Comparison of ENCODE assay signal across 9 cellular contexts in the genomic region with DNA sequence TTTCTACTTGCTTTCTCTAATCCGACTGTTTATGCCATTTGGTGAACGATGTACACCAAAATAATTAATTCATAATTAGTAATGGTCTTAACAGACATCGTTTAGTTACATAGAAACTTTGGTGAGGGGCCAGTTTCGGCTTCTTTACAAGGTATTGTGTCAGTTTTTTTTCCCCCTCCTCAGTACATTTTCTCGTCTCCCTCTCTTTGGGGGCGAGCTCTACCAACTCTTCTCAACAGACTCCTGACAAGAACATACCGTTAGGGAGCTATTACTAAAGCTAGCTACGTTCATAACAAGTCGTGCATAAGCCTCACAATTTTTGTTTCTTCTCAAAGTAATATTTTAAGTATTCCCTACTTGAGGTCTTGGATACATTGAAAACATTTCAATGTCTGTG. TPM values are rescaled to one million over a fixed set of nuclear protein-coding genes. Genes with fewer than 3 reads are reported as not detected.
DNase-seq lines count a peak whose midpoint lies in the region; ATAC-seq, FAIRE-seq and TF ChIP-seq lines count a peak whose summit lies in the region.
"Had no signal": no experiment of that assay in that cellular context is flagged by ENCODE, and none has a peak within 500 bp of the region (broad histone marks: within the 10 kb centered on the region; RNA-seq: fewer than 3 reads in every experiment).

No MANE protein-coding gene starts in this region.

- H3K79me2 ChIP-seq in mammary epithelial cell (ENCODE audit: insufficient read depth, low read length): peaks cover 73% of the 10 kb centered on the region

- DNase-seq in AG04450 (ENCODE audit: low read depth, low spot score) (no peak), mammary epithelial cell (no peak), NOMO-1 treated with DMSO at 0.1 percent for 48 hours (lab: John Stamatoyannopoulos, UW; ENCODE audit: unreplicated experiment) (no peak), GM19239 (ENCODE audit: insufficient read length, low spot score) (no peak), NCI-H1694 (lab: John Stamatoyannopoulos, UW) (no peak)

- POLR2A ChIA-PET in AG04450 (lab: Yijun Ruan, JAX): interaction anchor here (0.6 to 2.6 kb wide), 3 partner anchors 175 to 969 kb away, joined by 3 to 7 read pairs (median 3); a partner anchor contains a TSS

- H3K27me3 ChIP-seq in AG04450 (ENCODE audit: control insufficient read depth, insufficient read depth, low read length) (no peaks in the 10 kb centered on the region), HUES64 (ENCODE audit: insufficient read depth, low read length) (no peaks in the 10 kb centered on the region), mammary epithelial cell (ENCODE audit: insufficient read depth, low read length) (no peaks in the 10 kb centered on the region), muscle layer of duodenum (ENCODE audit: low read depth, low read length) (no peaks in the 10 kb centered on the region)

- H3K27ac ChIP-seq in AG04450 (ENCODE audit: low read depth, low read length) (no peak overlapping the region), HUES64 (ENCODE audit: low read depth, low read length) (peak overlapping the region; percentile 97; the same call in 1 of the 2 replicates), mammary epithelial cell (ENCODE audit: insufficient read depth, low read depth, low read length) (peak overlapping the region; percentile 93), muscle layer of duodenum (ENCODE audit: low read length) (no peak overlapping the region)

- TF ChIP-seq CTCF in AG04450 (IDR thresholded peaks at IDR 0.05; ENCODE audit: low read depth, low read length) (no peak), mammary epithelial cell (conservative IDR thresholded peaks at IDR 0.05 in 1 of 2, IDR thresholded peaks at IDR 0.05 in 1 of 2; ENCODE audit: extremely low read depth in 1 of 2, insufficient read depth in 1 of 2, low read depth in 1 of 2, low read length in 2 of 2) (no peak)

- peak overlapping the region; percentile 96 for H3K4me3 ChIP-seq in AG04450 (ENCODE audit: low read depth, low read length)
- peak overlapping the region; percentile 96 for H3K4me3 ChIP-seq in HUES64 (ENCODE audit: low read length)
- peak overlapping the region; percentile 56 to 89 (median 67) for H3K4me3 ChIP-seq in mammary epithelial cell (replicated peaks in 1 of 3; ENCODE audit: insufficient read depth in 1 of 3, low read depth in 2 of 3, low read length in 3 of 3)
- peak overlapping the region; percentile 97 to 100 for H3K4me3 ChIP-seq in muscle layer of duodenum (ENCODE audit: low read depth in 1 of 2, low read length in 2 of 2)

- H3K9me3 ChIP-seq in AG04450 (ENCODE audit: control insufficient read depth, insufficient read depth, low read length) (no peaks in the 10 kb centered on the region; the same call in 1 of the 2 replicates), HUES64 (ENCODE audit: insufficient read depth, low read depth, low read length) (no peaks in the 10 kb centered on the region), mammary epithelial cell (replicated peaks; ENCODE audit: insufficient read depth, low read length) (no peaks in the 10 kb centered on the region), muscle layer of duodenum (ENCODE audit: control insufficient read depth in 1 of 2, low read length in 2 of 2) (no peaks in the 10 kb centered on the region)

- WGBS in HUES64: 8% methylated on average over 7 of the region's 9 CpGs
- WGBS in mammary epithelial cell (ENCODE audit: low coverage, missing lambda C conversion rate): 3% methylated on average over 9 of the region's 9 CpGs

- H3K36me3 ChIP-seq in HUES64 (ENCODE audit: insufficient read depth, low read length): no peaks in the 10 kb centered on the region
- no peaks in the 10 kb centered on the region for H3K36me3 ChIP-seq in mammary epithelial cell (ENCODE audit: insufficient read depth, low read length)
- peaks cover 0 to 15% of the 10 kb centered on the region in 2 donors for H3K36me3 ChIP-seq in muscle layer of duodenum (ENCODE audit: control insufficient read depth in 1 of 2, insufficient read depth in 2 of 2, low read length in 2 of 2)

- H2AFZ ChIP-seq in mammary epithelial cell (ENCODE audit: low read depth, low read length): peak overlapping the region; percentile 91

- H3K4me1 ChIP-seq in HUES64 (ENCODE audit: insufficient read depth, low read length) (peaks cover 14% of the 10 kb centered on the region; the same call in 1 of the 2 replicates), mammary epithelial cell (ENCODE audit: insufficient read depth, low read length) (peaks cover 17% of the 10 kb centered on the region), muscle layer of duodenum (ENCODE audit: control insufficient read depth in 1 of 2, insufficient read depth in 2 of 2, low read length in 2 of 2) (peaks cover 15 to 39% of the 10 kb centered on the region in 2 donors)

- H4K20me1 ChIP-seq in mammary epithelial cell (ENCODE audit: insufficient read depth, low read length): peaks cover 5% of the 10 kb centered on the region

- CTCF ChIA-PET in AG04450 (lab: Charles Lee): interaction anchor here (0.5 to 3.8 kb wide), 4 partner anchors 13 to 214 kb away, joined by 3 to 18 read pairs (median 13); no protein-coding TSS in a partner anchor
- CTCF ChIA-PET in mammary epithelial cell (lab: Charles Lee; ENCODE audit: low non-redundant PET): interaction anchor here (0.6 kb wide), 1 partner anchor 646 kb away, joined by 6 read pairs; no protein-coding TSS in a partner anchor

- dilution Hi-C loops in mammary epithelial cell (cut with HindIII; ENCODE audit: low sequenced_read_pairs): no loop called here

- H3K9ac ChIP-seq in HUES64 (ENCODE audit: low read depth, low read length) (peak overlapping the region; percentile 97), mammary epithelial cell (ENCODE audit: insufficient read depth, low read length) (peak overlapping the region; percentile 95)

- no TSS peak for BruUV-seq in mammary epithelial cell (replicated peaks; lab: Mats Ljungman, UMichigan)

- peak overlapping the region; percentile 90 for H3K4me2 ChIP-seq in mammary epithelial cell (ENCODE audit: insufficient read depth, low read depth, low read length)

- FAIRE-seq in GM19239 (lab: Jason Lieb, UNC): no peak
- FAIRE-seq: islet of Langerhans had no signal

- ATAC-seq in GM21360 (IDR thresholded peaks at IDR 0.05; ENCODE audit: unreplicated experiment): no peak

- in situ Hi-C loops in mammary epithelial cell (cut with MboI; ENCODE audit: low sequenced_read_pairs in 2 of 2): loop anchor here in 1 of 2 donors (10.0 kb wide), 1 partner anchor 408 kb away; a partner anchor contains a TSS

- intact Hi-C loops in mammary epithelial cell (cut with micrococcal nuclease): loop anchor here (5.0 kb wide), 1 partner anchor 425 kb away; a partner anchor contains a TSS

RNA-seq across cellular contexts. Expression of a gene that starts 1.4 kb away (rescaled TPM):
- polyA plus RNA-seq in AG04450 (2011; rRNA removed): 51.3 and 71.9 TPM in 2 replicates
- polyA minus RNA-seq in AG04450 (2011; rRNA and poly(A)+ RNA removed): 58.6 and 74.1 TPM in 2 replicates
- polyA plus RNA-seq in HUES64 (2013, experiment 1 of 2): 107 TPM
- polyA plus RNA-seq in HUES64 (2013, experiment 2 of 2): 108 TPM
- total RNA-seq in mammary epithelial cell: 100 to 1,000 TPM in 1 of 2 donors, 10 to 100 TPM in 1; 76.7 to 122 TPM
- polyA plus RNA-seq in mammary epithelial cell: 36.1 TPM
- polyA minus RNA-seq in mammary epithelial cell: 17.1 TPM

RNA-seq across cellular contexts. Expression of a gene that starts 39.3 kb away (rescaled TPM):
- polyA plus RNA-seq in AG04450 (2011; rRNA removed): not detected in 2 replicates
- polyA minus RNA-seq in AG04450 (2011; rRNA and poly(A)+ RNA removed): not detected in 2 replicates
- polyA plus RNA-seq in HUES64 (2013, experiment 1 of 2): 1.7 TPM
- 2.1 TPM for polyA plus RNA-seq in HUES64 (2013, experiment 2 of 2)
- not detected for total RNA-seq in mammary epithelial cell
- 0.05 TPM for polyA plus RNA-seq in mammary epithelial cell
- polyA minus RNA-seq in mammary epithelial cell: 0.41 TPM

Comparison
In these comparisons a context has a peak if more than half of its experiments do, and no peak if none do; other contexts are left out.
1. H3K27ac ChIP-seq: peak in HUES64 (single experiment) and mammary epithelial cell (single experiment); none in AG04450 (single experiment) and muscle layer of duodenum (single experiment).
2. Peak in every context shown above with its lines, with median percentiles within 50 percentile points of each other: H3K4me3 ChIP-seq.